27 cellular contexts compared by ENCODE assay signal in genomic region chr4:25095756-25096552, GRCh38.
DNase-seq lines count a peak whose midpoint lies in the region; ATAC-seq and TF ChIP-seq lines count a peak whose summit lies in the region.
"Had no signal": no experiment of that assay in that cellular context is flagged by ENCODE, and none has a peak within 500 bp of the region (broad histone marks: within the 10 kb centered on the region; RNA-seq: fewer than 3 reads in every experiment).

No MANE protein-coding gene starts in this region.

- H3K4me3 Mint-ChIP-seq in chondrocyte (ENCODE audit: unreplicated experiment): no peak overlapping the region
- H3K4me3 Mint-ChIP-seq in osteocyte (ENCODE audit: unreplicated experiment): no peak overlapping the region
- H3K4me3 Mint-ChIP-seq: activated CD4-positive, alpha-beta memory T cell treated with anti-CD3 and anti-CD28 coated beads for 36 hours; activated naive CD8-positive, alpha-beta T cell treated with anti-CD3 and anti-CD28 coated beads, Interleukin-2, amount 50 U/mL, for 24 hours; CD4-positive, alpha-beta T cell; immature natural killer cell; T-helper 1 cell treated with Interleukin-12 subunit alpha and Interleukin-12 subunit beta and Interleukin-4 antibody, amounts not matched to agents 30 μg/mL and 1 μg/mL, for 36 hours had no signal

- H3K27me3 Mint-ChIP-seq in chondrocyte (ENCODE audit: low read depth) (peaks cover 4% of the 10 kb centered on the region), osteocyte (ENCODE audit: unreplicated experiment) (peaks cover 7% of the 10 kb centered on the region)

- H3K4me1 Mint-ChIP-seq in chondrocyte (ENCODE audit: low read depth): peaks cover 11% of the 10 kb centered on the region
- H3K4me1 Mint-ChIP-seq in osteocyte (ENCODE audit: unreplicated experiment): no peaks in the 10 kb centered on the region
- H3K4me1 Mint-ChIP-seq: activated naive CD8-positive, alpha-beta T cell treated with anti-CD3 and anti-CD28 coated beads, Interleukin-2, amount 50 U/mL, for 24 hours; immature natural killer cell had no signal

- no peak for TF ChIP-seq CTCF in chondrocyte (IDR thresholded peaks at IDR 0.05)
- no peak for TF ChIP-seq CTCF in osteocyte (IDR thresholded peaks at IDR 0.05)

- H3K36me3 Mint-ChIP-seq in chondrocyte (ENCODE audit: low read depth) (peaks cover 6% of the 10 kb centered on the region), osteocyte (ENCODE audit: unreplicated experiment) (no peaks in the 10 kb centered on the region)
- H3K36me3 Mint-ChIP-seq: activated CD4-positive, alpha-beta memory T cell treated with anti-CD3 and anti-CD28 coated beads for 36 hours had no signal

- ATAC-seq in GM21423 (IDR thresholded peaks at IDR 0.05; ENCODE audit: unreplicated experiment): no peak
- ATAC-seq: activated naive CD8-positive, alpha-beta T cell treated with anti-CD3 and anti-CD28 coated beads, Interleukin-2, amount 50 U/mL, for 24 hours; gastroesophageal sphincter; sciatic nerve had no signal

- H3K9me3 Mint-ChIP-seq in chondrocyte (ENCODE audit: low read depth) (peaks cover 8% of the 10 kb centered on the region), osteocyte (ENCODE audit: unreplicated experiment) (peaks cover 8% of the 10 kb centered on the region)
- H3K9me3 Mint-ChIP-seq: T-helper 1 cell treated with Interleukin-12 subunit alpha and Interleukin-12 subunit beta and Interleukin-4 antibody, amounts not matched to agents 30 μg/mL and 1 μg/mL, for 36 hours had no signal

- H3K27ac Mint-ChIP-seq in chondrocyte (ENCODE audit: unreplicated experiment): no peak overlapping the region
- no peak overlapping the region for H3K27ac Mint-ChIP-seq in osteocyte (ENCODE audit: unreplicated experiment)
- H3K27ac Mint-ChIP-seq: activated CD4-positive, alpha-beta memory T cell treated with anti-CD3 and anti-CD28 coated beads for 36 hours; activated naive CD8-positive, alpha-beta T cell treated with anti-CD3 and anti-CD28 coated beads, Interleukin-2, amount 50 U/mL, for 24 hours; CD4-positive, alpha-beta T cell; immature natural killer cell; neural progenitor cell; T-helper 1 cell treated with Interleukin-12 subunit alpha and Interleukin-12 subunit beta and Interleukin-4 antibody, amounts not matched to agents 30 μg/mL and 1 μg/mL, for 36 hours had no signal

- DNase-seq in DMS 273 treated with DMSO at 0.1 percent for 48 hours (lab: John Stamatoyannopoulos, UW): peak; percentile 56
- peak; percentile 80 for DNase-seq in NCI-H2171 treated with DMSO at 0.1 percent for 48 hours (lab: John Stamatoyannopoulos, UW)
- peak; percentile 63 for DNase-seq in chondrocyte (ENCODE audit: low spot score)
- peak; percentile 67 for DNase-seq in mesenteric fat pad (ENCODE audit: low spot score)
- DNase-seq in COR-L47 (lab: John Stamatoyannopoulos, UW): no peak
- no peak for DNase-seq in EL
- no peak for DNase-seq in osteocyte (ENCODE audit: extremely low spot score, unreplicated experiment)
- DNase-seq: activated CD4-positive, alpha-beta memory T cell treated with anti-CD3 and anti-CD28 coated beads for 36 hours; activated CD4-positive, CD25-positive, alpha-beta regulatory T cell treated with anti-CD3 and anti-CD28 coated beads, Interleukin-2, amount 50 U/mL, for 72 hours; activated CD8-positive, alpha-beta memory T cell treated with anti-CD3 and anti-CD28 coated beads, Interleukin-2, amount 50 U/mL, for 4 hours; activated naive CD4-positive, alpha-beta T cell; activated naive CD8-positive, alpha-beta T cell treated with anti-CD3 and anti-CD28 coated beads, Interleukin-2, amount 50 U/mL, for 24 hours; CD4-positive, alpha-beta T cell; central memory CD4-positive, alpha-beta T cell; esophagus squamous epithelium; immature natural killer cell; mesenchymal stem cell; MM.1S; NCI-H1105 treated with DMSO at 0.1 percent for 48 hours; NCI-H2081; NCI-H748 treated with DMSO at 0.1 percent for 48 hours; stimulated activated CD4-positive, alpha-beta T cell treated with anti-CD3 and anti-CD28 coated beads, Interleukin-4, amount 100 ng/mL, for 24 hours had no signal

Comparison
In these comparisons a context has a peak if more than half of its experiments do, and no peak if none do; other contexts are left out.
1. DNase-seq: peak in DMS 273 treated with DMSO at 0.1 percent for 48 hours (single experiment), NCI-H2171 treated with DMSO at 0.1 percent for 48 hours (single experiment), chondrocyte (single experiment) and mesenteric fat pad (single experiment); none in COR-L47 (single experiment), EL (single experiment) and osteocyte (single experiment).